ENCODE assay signal across 1 cellular context in the genomic region with DNA sequence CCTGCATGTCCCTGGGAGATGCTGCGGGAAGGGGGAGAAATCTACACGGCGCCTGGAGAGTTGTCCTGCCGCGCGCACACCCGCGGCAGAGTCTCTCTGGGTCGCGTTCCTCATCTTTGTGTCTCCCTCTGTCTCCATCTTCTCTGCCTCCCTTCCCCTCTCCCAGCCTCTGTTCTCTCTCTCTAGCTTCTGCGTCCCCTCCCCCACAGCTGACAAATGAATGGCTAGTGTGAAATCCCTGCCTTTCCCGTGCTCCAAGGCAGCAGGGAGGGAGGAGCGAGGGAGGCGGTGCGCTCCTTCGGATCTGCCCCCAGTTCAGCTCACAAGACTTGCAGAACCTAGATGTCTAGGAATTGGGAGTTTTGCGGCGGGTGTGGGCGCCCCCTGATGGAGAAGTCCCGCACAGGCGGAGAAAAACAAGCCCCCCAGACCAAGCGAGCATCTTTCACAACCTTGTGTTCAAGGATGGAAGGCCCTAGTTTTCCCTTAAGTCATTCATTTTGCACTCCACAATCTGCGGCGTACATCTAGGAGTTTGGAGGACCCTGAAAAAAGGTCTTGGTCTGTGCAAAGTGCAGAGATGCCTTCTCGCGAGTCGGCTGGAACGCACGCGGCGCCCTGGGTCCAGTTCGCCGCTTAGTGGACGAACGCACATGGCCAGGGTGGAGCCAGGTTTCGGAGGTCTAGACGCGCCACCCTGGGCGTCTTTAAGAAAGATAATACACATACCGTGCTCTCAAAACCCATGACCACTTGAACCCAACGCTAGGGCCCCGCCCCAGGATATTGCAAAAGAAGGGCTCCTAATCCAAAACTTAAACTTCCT.
TF ChIP-seq lines count a peak whose summit lies in the region.

No MANE protein-coding gene starts in this region.

TF ChIP-seq in H1, 55 proteins besides CTCF, POLR2A, EP300 and RAD21 (continued from another document):
- TF ChIP-seq, protein P1, sequence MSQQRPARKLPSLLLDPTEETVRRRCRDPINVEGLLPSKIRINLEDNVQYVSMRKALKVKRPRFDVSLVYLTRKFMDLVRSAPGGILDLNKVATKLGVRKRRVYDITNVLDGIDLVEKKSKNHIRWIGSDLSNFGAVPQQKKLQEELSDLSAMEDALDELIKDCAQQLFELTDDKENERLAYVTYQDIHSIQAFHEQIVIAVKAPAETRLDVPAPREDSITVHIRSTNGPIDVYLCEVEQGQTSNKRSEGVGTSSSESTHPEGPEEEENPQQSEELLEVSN (IDR thresholded peaks at IDR 0.05): 0 out of 2 replicates have a peak, but pooled peaks have one; percentile 49
- TF ChIP-seq YY1 (IDR thresholded peaks at IDR 0.05; ENCODE audit: low read depth, low read length) (peak; percentile 78), JUN (IDR thresholded peaks at IDR 0.05; ENCODE audit: low read depth, low read length) (no peak), SIN3A (conservative IDR thresholded peaks at IDR 0.05 in 1 of 2, IDR thresholded peaks at IDR 0.05 in 1 of 2; ENCODE audit: low read depth in 1 of 2, low read length in 2 of 2) (peak; percentile 93 to 96), TAF7 (optimal IDR thresholded peaks at IDR 0.05; ENCODE audit: borderline replicate concordance, low read depth, low read length) (peak; percentile 90), TBP (IDR thresholded peaks at IDR 0.05; ENCODE audit: low read depth, low read length) (peak; percentile 79), POLR2AphosphoS5 (IDR thresholded peaks at IDR 0.05; ENCODE audit: low read depth, low read length) (peak; percentile 84), HDAC2 (IDR thresholded peaks at IDR 0.05; ENCODE audit: borderline replicate concordance in 1 of 2, low read depth in 2 of 2, low read length in 2 of 2) (peak in 1 of 2 experiments; percentile 92; a peak in 3 of 4 replicates), CREB1 (IDR thresholded peaks at IDR 0.05) (no peak; the same call in 1 of the 2 replicates), CTBP2 (IDR thresholded peaks at IDR 0.05; ENCODE audit: borderline replicate concordance, insufficient read depth, insufficient read length, low read length) (peak; percentile 75), ASH2L (IDR thresholded peaks at IDR 0.05; ENCODE audit: low read length) (peak; percentile 57), RXRA (IDR thresholded peaks at IDR 0.05; ENCODE audit: insufficient read depth, low read depth, low read length) (0 out of 2 replicates have a peak, but pooled peaks have one; percentile 46), ATF2 (IDR thresholded peaks at IDR 0.05; ENCODE audit: low read length) (no peak), SP1 (IDR thresholded peaks at IDR 0.05; ENCODE audit: low read depth, low read length) (peak; percentile 83), POU5F1 (IDR thresholded peaks at IDR 0.05; ENCODE audit: low read depth, low read length) (0 out of 2 replicates have a peak, but pooled peaks have one; percentile 33), GTF2F1 (IDR thresholded peaks at IDR 0.05; ENCODE audit: borderline replicate concordance, low read depth, low read length) (no peak), NANOG (IDR thresholded peaks at IDR 0.05; ENCODE audit: insufficient read depth, low read depth, low read length, poor library complexity, severe bottlenecking) (peak; percentile 6), TCF12 (IDR thresholded peaks at IDR 0.05; ENCODE audit: low read depth, low read length) (0 out of 2 replicates have a peak, but pooled peaks have one; percentile 70), SAP30 (IDR thresholded peaks at IDR 0.05; ENCODE audit: insufficient read depth, insufficient replicate concordance, low read length) (peak; percentile 78), KDM5A (IDR thresholded peaks at IDR 0.05; ENCODE audit: low read length) (peak; percentile 63; the same call in 1 of the 2 replicates), EGR1 (IDR thresholded peaks at IDR 0.05; ENCODE audit: borderline replicate concordance, low read depth, low read length) (0 out of 2 replicates have a peak, but pooled peaks have one; percentile 37)
- TF ChIP-seq, protein P2, sequence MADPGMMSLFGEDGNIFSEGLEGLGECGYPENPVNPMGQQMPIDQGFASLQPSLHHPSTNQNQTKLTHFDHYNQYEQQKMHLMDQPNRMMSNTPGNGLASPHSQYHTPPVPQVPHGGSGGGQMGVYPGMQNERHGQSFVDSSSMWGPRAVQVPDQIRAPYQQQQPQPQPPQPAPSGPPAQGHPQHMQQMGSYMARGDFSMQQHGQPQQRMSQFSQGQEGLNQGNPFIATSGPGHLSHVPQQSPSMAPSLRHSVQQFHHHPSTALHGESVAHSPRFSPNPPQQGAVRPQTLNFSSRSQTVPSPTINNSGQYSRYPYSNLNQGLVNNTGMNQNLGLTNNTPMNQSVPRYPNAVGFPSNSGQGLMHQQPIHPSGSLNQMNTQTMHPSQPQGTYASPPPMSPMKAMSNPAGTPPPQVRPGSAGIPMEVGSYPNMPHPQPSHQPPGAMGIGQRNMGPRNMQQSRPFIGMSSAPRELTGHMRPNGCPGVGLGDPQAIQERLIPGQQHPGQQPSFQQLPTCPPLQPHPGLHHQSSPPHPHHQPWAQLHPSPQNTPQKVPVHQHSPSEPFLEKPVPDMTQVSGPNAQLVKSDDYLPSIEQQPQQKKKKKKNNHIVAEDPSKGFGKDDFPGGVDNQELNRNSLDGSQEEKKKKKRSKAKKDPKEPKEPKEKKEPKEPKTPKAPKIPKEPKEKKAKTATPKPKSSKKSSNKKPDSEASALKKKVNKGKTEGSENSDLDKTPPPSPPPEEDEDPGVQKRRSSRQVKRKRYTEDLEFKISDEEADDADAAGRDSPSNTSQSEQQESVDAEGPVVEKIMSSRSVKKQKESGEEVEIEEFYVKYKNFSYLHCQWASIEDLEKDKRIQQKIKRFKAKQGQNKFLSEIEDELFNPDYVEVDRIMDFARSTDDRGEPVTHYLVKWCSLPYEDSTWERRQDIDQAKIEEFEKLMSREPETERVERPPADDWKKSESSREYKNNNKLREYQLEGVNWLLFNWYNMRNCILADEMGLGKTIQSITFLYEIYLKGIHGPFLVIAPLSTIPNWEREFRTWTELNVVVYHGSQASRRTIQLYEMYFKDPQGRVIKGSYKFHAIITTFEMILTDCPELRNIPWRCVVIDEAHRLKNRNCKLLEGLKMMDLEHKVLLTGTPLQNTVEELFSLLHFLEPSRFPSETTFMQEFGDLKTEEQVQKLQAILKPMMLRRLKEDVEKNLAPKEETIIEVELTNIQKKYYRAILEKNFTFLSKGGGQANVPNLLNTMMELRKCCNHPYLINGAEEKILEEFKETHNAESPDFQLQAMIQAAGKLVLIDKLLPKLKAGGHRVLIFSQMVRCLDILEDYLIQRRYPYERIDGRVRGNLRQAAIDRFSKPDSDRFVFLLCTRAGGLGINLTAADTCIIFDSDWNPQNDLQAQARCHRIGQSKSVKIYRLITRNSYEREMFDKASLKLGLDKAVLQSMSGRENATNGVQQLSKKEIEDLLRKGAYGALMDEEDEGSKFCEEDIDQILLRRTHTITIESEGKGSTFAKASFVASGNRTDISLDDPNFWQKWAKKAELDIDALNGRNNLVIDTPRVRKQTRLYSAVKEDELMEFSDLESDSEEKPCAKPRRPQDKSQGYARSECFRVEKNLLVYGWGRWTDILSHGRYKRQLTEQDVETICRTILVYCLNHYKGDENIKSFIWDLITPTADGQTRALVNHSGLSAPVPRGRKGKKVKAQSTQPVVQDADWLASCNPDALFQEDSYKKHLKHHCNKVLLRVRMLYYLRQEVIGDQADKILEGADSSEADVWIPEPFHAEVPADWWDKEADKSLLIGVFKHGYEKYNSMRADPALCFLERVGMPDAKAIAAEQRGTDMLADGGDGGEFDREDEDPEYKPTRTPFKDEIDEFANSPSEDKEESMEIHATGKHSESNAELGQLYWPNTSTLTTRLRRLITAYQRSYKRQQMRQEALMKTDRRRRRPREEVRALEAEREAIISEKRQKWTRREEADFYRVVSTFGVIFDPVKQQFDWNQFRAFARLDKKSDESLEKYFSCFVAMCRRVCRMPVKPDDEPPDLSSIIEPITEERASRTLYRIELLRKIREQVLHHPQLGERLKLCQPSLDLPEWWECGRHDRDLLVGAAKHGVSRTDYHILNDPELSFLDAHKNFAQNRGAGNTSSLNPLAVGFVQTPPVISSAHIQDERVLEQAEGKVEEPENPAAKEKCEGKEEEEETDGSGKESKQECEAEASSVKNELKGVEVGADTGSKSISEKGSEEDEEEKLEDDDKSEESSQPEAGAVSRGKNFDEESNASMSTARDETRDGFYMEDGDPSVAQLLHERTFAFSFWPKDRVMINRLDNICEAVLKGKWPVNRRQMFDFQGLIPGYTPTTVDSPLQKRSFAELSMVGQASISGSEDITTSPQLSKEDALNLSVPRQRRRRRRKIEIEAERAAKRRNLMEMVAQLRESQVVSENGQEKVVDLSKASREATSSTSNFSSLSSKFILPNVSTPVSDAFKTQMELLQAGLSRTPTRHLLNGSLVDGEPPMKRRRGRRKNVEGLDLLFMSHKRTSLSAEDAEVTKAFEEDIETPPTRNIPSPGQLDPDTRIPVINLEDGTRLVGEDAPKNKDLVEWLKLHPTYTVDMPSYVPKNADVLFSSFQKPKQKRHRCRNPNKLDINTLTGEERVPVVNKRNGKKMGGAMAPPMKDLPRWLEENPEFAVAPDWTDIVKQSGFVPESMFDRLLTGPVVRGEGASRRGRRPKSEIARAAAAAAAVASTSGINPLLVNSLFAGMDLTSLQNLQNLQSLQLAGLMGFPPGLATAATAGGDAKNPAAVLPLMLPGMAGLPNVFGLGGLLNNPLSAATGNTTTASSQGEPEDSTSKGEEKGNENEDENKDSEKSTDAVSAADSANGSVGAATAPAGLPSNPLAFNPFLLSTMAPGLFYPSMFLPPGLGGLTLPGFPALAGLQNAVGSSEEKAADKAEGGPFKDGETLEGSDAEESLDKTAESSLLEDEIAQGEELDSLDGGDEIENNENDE (IDR thresholded peaks at IDR 0.05; ENCODE audit: insufficient replicate concordance, low read length): no peak
- TF ChIP-seq, protein P3, sequence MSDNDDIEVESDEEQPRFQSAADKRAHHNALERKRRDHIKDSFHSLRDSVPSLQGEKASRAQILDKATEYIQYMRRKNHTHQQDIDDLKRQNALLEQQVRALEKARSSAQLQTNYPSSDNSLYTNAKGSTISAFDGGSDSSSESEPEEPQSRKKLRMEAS (IDR thresholded peaks at IDR 0.05): peak; percentile 67
